ENCODE assay signal across 17 cellular contexts in the genomic region with DNA sequence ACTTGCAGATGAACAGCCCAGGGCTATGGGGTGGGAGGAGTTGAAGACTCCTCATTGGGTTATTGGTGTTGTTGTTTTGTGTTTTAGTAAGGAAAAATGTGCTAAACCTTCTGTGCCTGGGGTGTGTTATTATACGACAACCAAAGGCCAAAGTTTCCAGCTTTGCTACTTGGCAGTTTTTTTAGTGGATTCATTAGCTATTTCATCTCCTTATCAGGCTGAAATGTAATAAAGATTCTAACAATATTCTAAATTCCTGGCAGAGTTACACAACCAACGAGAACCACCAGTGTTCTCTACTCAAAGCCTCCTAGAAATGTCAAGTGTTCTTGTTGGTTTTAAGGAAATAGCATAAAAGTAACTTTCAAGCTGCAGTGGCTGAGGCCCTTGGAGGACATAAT.
"Had no signal": no experiment of that assay in that cellular context is flagged by ENCODE, and none has a peak within 500 bp of the region (broad histone marks: within the 10 kb centered on the region; RNA-seq: fewer than 3 reads in every experiment).

No MANE protein-coding gene starts in this region.

- H3K4me1 ChIP-seq: prostate gland had no signal

- H3K36me3 ChIP-seq: prostate gland had no signal

- H3K27me3 Mint-ChIP-seq: memory B cell; natural killer cell treated with Interleukin-12 subunit alpha and Interleukin-12 subunit beta and Interleukin-15 and Interleukin-18, amount 100 ng/mL, for 72 hours had no signal

- H3K36me3 Mint-ChIP-seq: memory B cell; natural killer cell treated with Interleukin-12 subunit alpha and Interleukin-12 subunit beta and Interleukin-15 and Interleukin-18, amount 100 ng/mL, for 72 hours had no signal

- H3K4me3 Mint-ChIP-seq: activated CD4-positive, alpha-beta memory T cell treated with anti-CD3 and anti-CD28 coated beads, Interleukin-2, amount 10 ng/mL, durations not matched to agents 7 days and 5 days; activated CD4-positive, alpha-beta T cell treated with anti-CD3 and anti-CD28 coated beads for 36 hours; activated T-cell treated with anti-CD3 and anti-CD28 coated beads, Interleukin-2, amount 50 U/mL, for 72 hours; immature natural killer cell; memory B cell; natural killer cell treated with Interleukin-12 subunit alpha and Interleukin-12 subunit beta and Interleukin-15 and Interleukin-18, amount 100 ng/mL, for 72 hours had no signal

- H3K9me3 ChIP-seq: body of pancreas, prostate gland had no signal

- H3K4me1 Mint-ChIP-seq: immature natural killer cell, memory B cell had no signal

- H3K4me3 ChIP-seq: body of pancreas, prostate gland had no signal

- H3K9me3 Mint-ChIP-seq: immature natural killer cell; memory B cell; natural killer cell treated with Interleukin-12 subunit alpha and Interleukin-12 subunit beta and Interleukin-15 and Interleukin-18, amount 100 ng/mL, for 72 hours had no signal

- DNase-seq: activated CD4-positive, alpha-beta memory T cell treated with anti-CD3 and anti-CD28 coated beads, Interleukin-2, amount 10 ng/mL, durations not matched to agents 7 days and 5 days; activated CD4-positive, alpha-beta T cell treated with anti-CD3 and anti-CD28 coated beads for 36 hours; activated naive CD4-positive, alpha-beta T cell treated with Interleukin-2 at 50 U/mL for 16 hours; activated T-cell treated with anti-CD3 and anti-CD28 coated beads, Interleukin-2, amount 50 U/mL, for 72 hours; body of pancreas; central memory CD4-positive, alpha-beta T cell; effector memory CD4-positive, alpha-beta T cell; immature natural killer cell; left cardiac atrium; nucleus accumbens; stimulated activated CD4-positive, alpha-beta T cell treated with anti-CD3 and anti-CD28 coated beads, Interleukin-12 subunit alpha, Interleukin-12 subunit beta, amount 100 ng/mL, for 4 hours; stimulated activated naive CD8-positive, alpha-beta T cell treated with anti-CD3 and anti-CD28 coated beads, Interleukin-15, Interleukin-2, amounts not matched to agents 100 U/mL and 50 U/mL, for 24 hours had no signal

- H3K27ac ChIP-seq: body of pancreas, prostate gland, VCaP had no signal

- ATAC-seq: activated CD4-positive, alpha-beta T cell treated with anti-CD3 and anti-CD28 coated beads for 36 hours; activated T-cell treated with anti-CD3 and anti-CD28 coated beads, Interleukin-2, amount 50 U/mL, for 72 hours; body of pancreas; left cardiac atrium; natural killer cell treated with Interleukin-12 subunit alpha and Interleukin-12 subunit beta and Interleukin-15 and Interleukin-18, amount 100 ng/mL, for 72 hours; sciatic nerve; stimulated activated naive CD8-positive, alpha-beta T cell treated with anti-CD3 and anti-CD28 coated beads, Interleukin-15, Interleukin-2, amounts not matched to agents 100 U/mL and 50 U/mL, for 24 hours had no signal

- H3K27me3 ChIP-seq: body of pancreas had no signal
